Comparison of ENCODE assay signal across 9 cellular contexts in genomic region chr19:38425810-38426466, GRCh38. TPM values are rescaled to one million over a fixed set of nuclear protein-coding genes. Genes with fewer than 3 reads are reported as not detected.
DNase-seq lines count a peak whose midpoint lies in the region; ATAC-seq and TF ChIP-seq lines count a peak whose summit lies in the region.
"Had no signal": no experiment of that assay in that cellular context is flagged by ENCODE, and none has a peak within 500 bp of the region (broad histone marks: within the 10 kb centered on the region; RNA-seq: fewer than 3 reads in every experiment).

Gene RASGRP4, minus strand, starts transcription at chr19:38426219. Its CDS starts 128 bp downstream, at chr19:38426091.

- H3K4me3 Mint-ChIP-seq in CD4-positive, alpha-beta memory T cell, result peak within 1 kb of the TSS; percentile 29 to 84 (median 64)
- peak within 1 kb of the TSS; percentile 61 for H3K4me3 Mint-ChIP-seq in nephron progenitor cell

- H3K27me3 Mint-ChIP-seq in CD4-positive, alpha-beta memory T cell, result peaks cover 2 to 11% of the 10 kb centered on the region in 2 donors
- H3K27me3 Mint-ChIP-seq in nephron progenitor cell (ENCODE audit: low read depth, poor library complexity), result peaks cover 6% of the 10 kb centered on the region

- H3K4me1 ChIP-seq in CD4-positive, alpha-beta memory T cell (ENCODE audit: insufficient read depth, low read length), result peaks cover 30% of the 10 kb centered on the region
- H3K4me1 ChIP-seq in NT2/D1 (ENCODE audit: insufficient read depth, insufficient read length) (peaks cover 7% of the 10 kb centered on the region), colonic mucosa (no peaks in the 10 kb centered on the region)

- H3K36me3 ChIP-seq in CD4-positive, alpha-beta memory T cell (ENCODE audit: insufficient read depth, low read length), result no peaks in the 10 kb centered on the region
- no peaks in the 10 kb centered on the region for H3K36me3 ChIP-seq in NT2/D1 (ENCODE audit: insufficient read depth, insufficient read length, low read length)
- H3K36me3 ChIP-seq in colonic mucosa, result no peaks in the 10 kb centered on the region

- H3K27ac Mint-ChIP-seq in CD4-positive, alpha-beta memory T cell, result peak within 1 kb of the TSS; percentile 58 to 83 (median 69)
- H3K27ac Mint-ChIP-seq in nephron progenitor cell, result peak within 1 kb of the TSS; percentile 39

- H3K36me3 Mint-ChIP-seq in CD4-positive, alpha-beta memory T cell, result no peaks in the 10 kb centered on the region
- no peaks in the 10 kb centered on the region for H3K36me3 Mint-ChIP-seq in nephron progenitor cell (ENCODE audit: low read depth)

- intact Hi-C loops in CD4-positive, alpha-beta memory T cell (cut with micrococcal nuclease), result no loop called here
- intact Hi-C loops in colonic mucosa (cut with DNase I), result no loop called here

- peak in 4 of 5 donors; percentile 9 to 65 (median 36) for DNase-seq in CD4-positive, alpha-beta memory T cell
- no peak for DNase-seq in NT2/D1 (ENCODE audit: low read depth, low spot score)
- DNase-seq in colonic mucosa, result peak; percentile 32
- DNase-seq in nephron progenitor cell, result peak; percentile 33
- DNase-seq in NCI-H2196 (lab: John Stamatoyannopoulos, UW; ENCODE audit: unreplicated experiment), result no peak
- no peak for DNase-seq in HEK293T (ENCODE audit: extremely low spot score)
- DNase-seq in DMS79 treated with DMSO at 0.1 percent for 48 hours (lab: John Stamatoyannopoulos, UW), result no peak

- H3K27me3 ChIP-seq in CD4-positive, alpha-beta memory T cell (ENCODE audit: insufficient read depth, low read length), result no peaks in the 10 kb centered on the region
- H3K27me3 ChIP-seq in NT2/D1 (ENCODE audit: insufficient read depth, insufficient read length) (no peaks in the 10 kb centered on the region), colonic mucosa (no peaks in the 10 kb centered on the region)

- H3K9me3 ChIP-seq in CD4-positive, alpha-beta memory T cell (ENCODE audit: control insufficient read depth in 1 of 2, low read length in 2 of 2), result no peaks in the 10 kb centered on the region
- no peaks in the 10 kb centered on the region for H3K9me3 ChIP-seq in NT2/D1 (ENCODE audit: insufficient read depth, low read length)
- H3K9me3 ChIP-seq in colonic mucosa, result no peaks in the 10 kb centered on the region

- CTCF ChIA-PET in CD4-positive, alpha-beta memory T cell (lab: Charles Lee; ENCODE audit: partially characterized antibody), result interaction anchor here (0.9 kb wide), 1 partner anchor 23 kb away, joined by 5 read pairs; the partner anchor contains the start of gene FAM98C
- CTCF ChIA-PET in HEK293T (lab: Yijun Ruan, JAX), result no interaction called here

- POLR2A ChIA-PET in CD4-positive, alpha-beta memory T cell (lab: Charles Lee; ENCODE audit: partially characterized antibody), result interaction anchor here (0.6 to 0.8 kb wide), 3 partner anchors 32 to 208 kb away, joined by 3 read pairs; partner anchors contain the start of gene MAP4K1
- POLR2A ChIA-PET in HEK293T (lab: Yijun Ruan, JAX), result interaction anchor here (0.6 to 1.5 kb wide), 2 partner anchors 9 kb away, joined by 4 read pairs; no protein-coding TSS in a partner anchor

- no peak within 1 kb of the TSS for H3K27ac ChIP-seq in CD4-positive, alpha-beta memory T cell (ENCODE audit: low read depth, low read length)
- no peak within 1 kb of the TSS for H3K27ac ChIP-seq in colonic mucosa
- H3K27ac ChIP-seq: KMS-11 had no signal

- peaks cover 0 to 1% (median 0%) of the 10 kb centered on the region in 8 donors for H3K9me3 Mint-ChIP-seq in CD4-positive, alpha-beta memory T cell
- H3K9me3 Mint-ChIP-seq in nephron progenitor cell, result no peaks in the 10 kb centered on the region

- TF ChIP-seq CTCF in colonic mucosa (IDR thresholded peaks at IDR 0.05), result no peak
- no peak for TF ChIP-seq CTCF in nephron progenitor cell (IDR thresholded peaks at IDR 0.05)

- ATAC-seq in SK-N-SH treated with all-trans-retinoic acid at 6 μM for 48 hours, result no peak

- no peak within 1 kb of the TSS for H3K4me3 ChIP-seq in CD4-positive, alpha-beta memory T cell (ENCODE audit: low read length in 2 of 2)
- H3K4me3 ChIP-seq in NT2/D1 (ENCODE audit: insufficient read length, low read depth) (peak within 1 kb of the TSS; percentile 5), colonic mucosa (peak within 1 kb of the TSS; percentile 5)

- H3K9ac ChIP-seq in NT2/D1 (ENCODE audit: insufficient read length, low read depth) (peak within 1 kb of the TSS; percentile 63), colonic mucosa (ENCODE audit: low read depth in 2 of 2, low read length in 2 of 2) (peak within 1 kb of the TSS in 1 of 2 donors; percentile 35)
- H3K9ac ChIP-seq: KMS-11 had no signal

- peaks cover 14 to 33% (median 22%) of the 10 kb centered on the region in 4 donors for H3K4me1 Mint-ChIP-seq in CD4-positive, alpha-beta memory T cell
- H3K4me1 Mint-ChIP-seq in nephron progenitor cell, result peaks cover 29% of the 10 kb centered on the region

TF ChIP-seq in SK-N-SH treated with all-trans-retinoic acid at 6 μM for 48 hours, 23 proteins besides CTCF, POLR2A, EP300 and RAD21 (continues in another document):
- TF ChIP-seq, protein P1, sequence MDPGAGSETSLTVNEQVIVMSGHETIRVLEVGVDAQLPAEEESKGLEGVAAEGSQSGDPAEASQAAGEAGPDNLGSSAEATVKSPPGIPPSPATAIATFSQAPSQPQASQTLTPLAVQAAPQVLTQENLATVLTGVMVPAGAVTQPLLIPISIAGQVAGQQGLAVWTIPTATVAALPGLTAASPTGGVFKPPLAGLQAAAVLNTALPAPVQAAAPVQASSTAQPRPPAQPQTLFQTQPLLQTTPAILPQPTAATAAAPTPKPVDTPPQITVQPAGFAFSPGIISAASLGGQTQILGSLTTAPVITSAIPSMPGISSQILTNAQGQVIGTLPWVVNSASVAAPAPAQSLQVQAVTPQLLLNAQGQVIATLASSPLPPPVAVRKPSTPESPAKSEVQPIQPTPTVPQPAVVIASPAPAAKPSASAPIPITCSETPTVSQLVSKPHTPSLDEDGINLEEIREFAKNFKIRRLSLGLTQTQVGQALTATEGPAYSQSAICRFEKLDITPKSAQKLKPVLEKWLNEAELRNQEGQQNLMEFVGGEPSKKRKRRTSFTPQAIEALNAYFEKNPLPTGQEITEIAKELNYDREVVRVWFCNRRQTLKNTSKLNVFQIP (CRISPR knock-in tag; IDR thresholded peaks at IDR 0.05; ENCODE audit: borderline replicate concordance, low read depth), result no peak
- TF ChIP-seq PPARA (CRISPR knock-in tag; IDR thresholded peaks at IDR 0.05; ENCODE audit: borderline replicate concordance) (no peak), ZC3H10 (CRISPR knock-in tag; IDR thresholded peaks at IDR 0.05) (no peak), ZNF565 (CRISPR knock-in tag; conservative IDR thresholded peaks at IDR 0.05; ENCODE audit: low read depth) (no peak), ARNTL (CRISPR knock-in tag; IDR thresholded peaks at IDR 0.05; ENCODE audit: borderline replicate concordance, low read depth) (no peak), ESRRG (CRISPR knock-in tag; IDR thresholded peaks at IDR 0.05) (no peak), ZFP30 (CRISPR knock-in tag; IDR thresholded peaks at IDR 0.05) (no peak)
- TF ChIP-seq, protein P2, sequence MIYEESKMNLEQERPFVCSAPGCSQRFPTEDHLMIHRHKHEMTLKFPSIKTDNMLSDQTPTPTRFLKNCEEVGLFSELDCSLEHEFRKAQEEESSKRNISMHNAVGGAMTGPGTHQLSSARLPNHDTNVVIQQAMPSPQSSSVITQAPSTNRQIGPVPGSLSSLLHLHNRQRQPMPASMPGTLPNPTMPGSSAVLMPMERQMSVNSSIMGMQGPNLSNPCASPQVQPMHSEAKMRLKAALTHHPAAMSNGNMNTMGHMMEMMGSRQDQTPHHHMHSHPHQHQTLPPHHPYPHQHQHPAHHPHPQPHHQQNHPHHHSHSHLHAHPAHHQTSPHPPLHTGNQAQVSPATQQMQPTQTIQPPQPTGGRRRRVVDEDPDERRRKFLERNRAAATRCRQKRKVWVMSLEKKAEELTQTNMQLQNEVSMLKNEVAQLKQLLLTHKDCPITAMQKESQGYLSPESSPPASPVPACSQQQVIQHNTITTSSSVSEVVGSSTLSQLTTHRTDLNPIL (CRISPR knock-in tag; IDR thresholded peaks at IDR 0.05; ENCODE audit: low read depth), result no peak

TF ChIP-seq in HEK293T, 16 proteins besides CTCF, POLR2A, EP300 and RAD21:
- no peak for TF ChIP-seq ELF4 (IDR thresholded peaks at IDR 0.05)
- TF ChIP-seq SP1 (IDR thresholded peaks at IDR 0.05), result no peak
- TF ChIP-seq LEF1 (IDR thresholded peaks at IDR 0.05; ENCODE audit: borderline replicate concordance), result no peak
- TF ChIP-seq ZNF384 (IDR thresholded peaks at IDR 0.05), result no peak
- TF ChIP-seq ARNT (IDR thresholded peaks at IDR 0.05), result no peak
- no peak for TF ChIP-seq BHLHE40 (IDR thresholded peaks at IDR 0.05; ENCODE audit: borderline replicate concordance)
- TF ChIP-seq L3MBTL2 (conservative IDR thresholded peaks at IDR 0.05), result no peak

RNA-seq across cellular contexts. Expression of gene RASGRP4, which starts in this region (rescaled TPM):
- under 1 TPM in 1 of 2 experiments, not detected in 1; 0.33 TPM for total RNA-seq in CD4-positive, alpha-beta memory T cell
- under 1 TPM; 0.06 to 0.31 TPM for polyA plus RNA-seq in CD4-positive, alpha-beta memory T cell
- under 1 TPM; 0.84 to 0.90 TPM for total RNA-seq in colonic mucosa

Comparison
In these comparisons a context has a peak if more than half of its experiments do, and no peak if none do; other contexts are left out.
1. Peak in DNase-seq in CD4-positive, alpha-beta memory T cell; RNA of the gene not detected or under 1 TPM.
2. Peak in DNase-seq and H3K4me3 ChIP-seq in colonic mucosa; RNA of the gene not detected or under 1 TPM.